20 cellular contexts compared by ENCODE assay signal in the genomic region with DNA sequence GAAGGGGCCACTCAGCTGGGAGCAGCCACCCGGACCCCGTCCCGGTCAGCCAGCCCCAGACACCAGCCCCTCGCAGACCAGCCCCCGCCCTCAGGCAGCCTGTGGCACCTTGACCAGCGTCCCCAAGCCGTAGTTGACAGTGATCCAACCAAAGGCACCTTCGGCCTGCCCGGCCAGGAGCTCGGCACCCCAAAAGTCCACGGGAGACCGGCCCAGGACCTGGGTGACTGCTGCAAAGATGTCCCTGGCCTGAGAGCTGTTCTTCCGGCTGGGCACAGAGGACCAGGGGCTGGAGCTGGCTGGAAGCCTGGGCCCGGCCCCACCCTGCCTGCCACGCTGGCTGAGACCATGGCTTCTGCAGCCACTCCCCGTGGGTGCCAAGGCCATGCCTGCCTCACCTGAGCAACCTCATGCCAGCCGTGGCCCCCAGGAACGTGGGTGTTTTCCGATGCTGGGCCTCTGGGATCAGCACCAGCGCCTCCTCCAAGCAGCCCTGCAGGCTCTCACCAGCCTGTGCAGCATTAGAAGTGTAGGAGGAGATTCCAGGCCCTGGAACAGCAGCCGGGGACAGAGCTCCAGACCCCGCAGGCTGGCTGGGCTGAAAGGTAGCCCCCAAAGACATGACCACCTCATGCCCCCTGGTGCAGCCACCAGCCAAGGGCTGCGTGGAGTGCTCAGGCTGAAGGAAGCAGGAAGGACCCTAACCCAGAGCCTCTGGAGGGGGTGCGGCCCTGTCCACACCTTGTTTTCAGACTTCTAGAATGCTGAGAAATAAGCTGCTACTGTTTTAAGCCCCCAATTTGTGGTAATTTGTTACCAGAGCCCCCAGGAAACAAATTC. TPM values are rescaled to one million over a fixed set of nuclear protein-coding genes. Genes with fewer than 3 reads are reported as not detected.
DNase-seq lines count a peak whose midpoint lies in the region; ATAC-seq and TF ChIP-seq lines count a peak whose summit lies in the region.
"Had no signal": no experiment of that assay in that cellular context is flagged by ENCODE, and none has a peak within 500 bp of the region (broad histone marks: within the 10 kb centered on the region; RNA-seq: fewer than 3 reads in every experiment).

No MANE protein-coding gene starts in this region.

- intact Hi-C loops in heart left ventricle (cut with DNase I) (no loop called here), heart right ventricle (cut with DNase I) (loop anchor here in 2 of 10 donors (5.0 to 10.0 kb wide), 2 partner anchors 85 to 88 kb away; no protein-coding TSS in a partner anchor), left ventricle myocardium superior (cut with micrococcal nuclease) (no loop called here)

- H3K27ac ChIP-seq in heart left ventricle (no peak overlapping the region), heart right ventricle (no peak overlapping the region)

- H3K27ac Mint-ChIP-seq in nephron progenitor cell: no peak overlapping the region
- H3K27ac Mint-ChIP-seq in activated CD8-positive, alpha-beta T cell treated with anti-CD3 and anti-CD28 coated beads, Interleukin-2, amount 10 ng/mL, durations not matched to agents 7 days and 5 days: no peak overlapping the region
- H3K27ac Mint-ChIP-seq: GM23338, type B pancreatic cell had no signal

- peaks cover 0 to 17% (median 5%) of the 10 kb centered on the region in 9 donors for H3K27me3 ChIP-seq in heart left ventricle
- peaks cover 0 to 18% (median 8%) of the 10 kb centered on the region in 7 donors for H3K27me3 ChIP-seq in heart right ventricle

- no peak for ATAC-seq in heart left ventricle
- ATAC-seq in heart right ventricle: no peak
- ATAC-seq in left ventricle myocardium superior: no peak
- no peak for ATAC-seq in activated CD8-positive, alpha-beta T cell treated with anti-CD3 and anti-CD28 coated beads, Interleukin-2, amount 10 ng/mL, durations not matched to agents 7 days and 5 days
- ATAC-seq: GM23338 had no signal

- H3K36me3 Mint-ChIP-seq in nephron progenitor cell (ENCODE audit: low read depth): no peaks in the 10 kb centered on the region
- no peaks in the 10 kb centered on the region for H3K36me3 Mint-ChIP-seq in activated CD8-positive, alpha-beta T cell treated with anti-CD3 and anti-CD28 coated beads, Interleukin-2, amount 10 ng/mL, durations not matched to agents 7 days and 5 days (ENCODE audit: low read depth)
- H3K36me3 Mint-ChIP-seq: type B pancreatic cell had no signal

- CTCF ChIA-PET in activated CD8-positive, alpha-beta T cell treated with anti-CD3 and anti-CD28 coated beads, Interleukin-2, amount 10 ng/mL, durations not matched to agents 7 days and 5 days (lab: Charles Lee): interaction anchor here (1.1 kb wide), 1 partner anchor 14 kb away, joined by 6 read pairs; the partner anchor contains the start of genes EXD3 and NOXA1

- H3K36me3 ChIP-seq in heart left ventricle: no peaks in the 10 kb centered on the region
- H3K36me3 ChIP-seq in heart right ventricle: no peaks in the 10 kb centered on the region

- H3K4me1 ChIP-seq in heart left ventricle (peaks cover 0 to 9% (median 3%) of the 10 kb centered on the region in 12 donors), heart right ventricle (peaks cover 0 to 13% (median 5%) of the 10 kb centered on the region in 9 donors)

- POLR2A ChIA-PET in activated CD8-positive, alpha-beta T cell treated with anti-CD3 and anti-CD28 coated beads, Interleukin-2, amount 10 ng/mL, durations not matched to agents 7 days and 5 days (lab: Charles Lee): no interaction called here

- WGBS in heart left ventricle, 4 donors: 81 to 86% (median 84%) methylated on average over 15 to 24 of the region's 24 CpGs
- 80 to 85% methylated on average over 24 of the region's 24 CpGs for WGBS in heart right ventricle, 2 donors

- TF ChIP-seq POLR2A in heart left ventricle (IDR thresholded peaks at IDR 0.05): no peak

- H3K4me3 Mint-ChIP-seq in nephron progenitor cell: no peak overlapping the region
- no peak overlapping the region for H3K4me3 Mint-ChIP-seq in activated CD8-positive, alpha-beta T cell treated with anti-CD3 and anti-CD28 coated beads, Interleukin-2, amount 10 ng/mL, durations not matched to agents 7 days and 5 days
- H3K4me3 Mint-ChIP-seq: GM23338, type B pancreatic cell had no signal

- DNase-seq in heart left ventricle (peak in 3 of 5 donors; percentile 23 to 38 (median 24)), heart right ventricle (no peak), left ventricle myocardium superior (peak; percentile 19), nephron progenitor cell (peak; percentile 2), NCI-H226 (no peak), SK-N-DZ (ENCODE audit: low spot score) (no peak), hypothalamus (lab: John Stamatoyannopoulos, UW) (no peak)
- DNase-seq in activated CD8-positive, alpha-beta T cell treated with anti-CD3 and anti-CD28 coated beads, Interleukin-2, amount 10 ng/mL, durations not matched to agents 7 days and 5 days: no peak
- DNase-seq: activated CD4-positive, alpha-beta T cell treated with anti-CD3 and anti-CD28 coated beads, Interleukin-2, amount 50 U/mL, for 4 hours; activated gamma-delta T cell treated with Interleukin-2 at 50 U/mL for 16 hours; amniotic stem cell; C1 segment of cervical spinal cord; MM.1S; NCI-H1436; NCI-H510A treated with DMSO at 0.1 percent for 48 hours; NK-92 treated with Interleukin-12 subunit alpha and Interleukin-12 subunit beta, amount 100 ng/mL, for 24 hours; stimulated activated CD4-positive, alpha-beta T cell treated with anti-CD3 and anti-CD28 coated beads, Interleukin-12 subunit alpha, Interleukin-12 subunit beta, amount 100 ng/mL, for 4 hours; T-helper 9 cell had no signal

- H3K9me3 Mint-ChIP-seq in nephron progenitor cell: no peaks in the 10 kb centered on the region
- H3K9me3 Mint-ChIP-seq in activated CD8-positive, alpha-beta T cell treated with anti-CD3 and anti-CD28 coated beads, Interleukin-2, amount 10 ng/mL, durations not matched to agents 7 days and 5 days (ENCODE audit: insufficient read depth): no peaks in the 10 kb centered on the region
- H3K9me3 Mint-ChIP-seq: GM23338, type B pancreatic cell had no signal

- peaks cover 3% of the 10 kb centered on the region for H3K4me1 Mint-ChIP-seq in nephron progenitor cell
- peaks cover 8% of the 10 kb centered on the region for H3K4me1 Mint-ChIP-seq in activated CD8-positive, alpha-beta T cell treated with anti-CD3 and anti-CD28 coated beads, Interleukin-2, amount 10 ng/mL, durations not matched to agents 7 days and 5 days (ENCODE audit: low read depth)

- H3K4me3 ChIP-seq in heart left ventricle (no peak overlapping the region), heart right ventricle (no peak overlapping the region)
- H3K4me3 ChIP-seq: GM23338 had no signal

- no peak for TF ChIP-seq CTCF in heart left ventricle (IDR thresholded peaks at IDR 0.05)
- TF ChIP-seq CTCF in heart right ventricle (IDR thresholded peaks at IDR 0.05): no peak
- TF ChIP-seq CTCF in nephron progenitor cell (IDR thresholded peaks at IDR 0.05): no peak

- H3K9me3 ChIP-seq in heart left ventricle (no peaks in the 10 kb centered on the region), heart right ventricle (peaks cover 0 to under 1% (median 0%) of the 10 kb centered on the region in 11 donors)

- peaks cover 7% of the 10 kb centered on the region for H3K27me3 Mint-ChIP-seq in nephron progenitor cell (ENCODE audit: low read depth, poor library complexity)
- H3K27me3 Mint-ChIP-seq in activated CD8-positive, alpha-beta T cell treated with anti-CD3 and anti-CD28 coated beads, Interleukin-2, amount 10 ng/mL, durations not matched to agents 7 days and 5 days (ENCODE audit: low read depth): peaks cover 2% of the 10 kb centered on the region

RNA-seq across cellular contexts. Expression of gene ENTPD8, which starts 4.2 kb away (rescaled TPM):
- not detected for total RNA-seq in heart left ventricle
- polyA plus RNA-seq in heart left ventricle: not detected
- not detected for total RNA-seq in heart right ventricle
- polyA plus RNA-seq in heart right ventricle: under 1 TPM; 0.03 to 0.15 TPM
- not detected for total RNA-seq in left ventricle myocardium superior
- 1.6 TPM in 1 of 2 replicates, not detected in the other for polyA plus RNA-seq in SK-N-DZ (2014; cell fraction: cytosol; rRNA removed)
- polyA plus RNA-seq in SK-N-DZ (2014; cell fraction: nucleus; rRNA removed): 0.67 and 0.70 TPM in 2 replicates
- not detected for total RNA-seq in activated CD8-positive, alpha-beta T cell treated with anti-CD3 and anti-CD28 coated beads, Interleukin-2, amount 10 ng/mL, durations not matched to agents 7 days and 5 days

RNA-seq across cellular contexts. Expression of gene NOXA1, which starts 13.8 kb away (rescaled TPM):
- total RNA-seq in heart left ventricle (1 to 10 TPM in 8 of 9 donors, under 1 TPM in 1; 0.81 to 5.5 (median 2.7) TPM), heart right ventricle (1 to 10 TPM; 2.5 to 5.3 (median 3.0) TPM), left ventricle myocardium superior (1.9 TPM)
- polyA plus RNA-seq in heart left ventricle (1 to 10 TPM in 1 of 2 donors, under 1 TPM in 1; 0.44 to 4.1 TPM), heart right ventricle (10 to 100 TPM in 1 of 2 donors, under 1 TPM in 1; 0.62 to 10.6 TPM)
- 0.05 TPM in 1 of 2 replicates, not detected in the other for polyA plus RNA-seq in SK-N-DZ (2014; cell fraction: cytosol; rRNA removed)
- 0.95 and 1.3 TPM in 2 replicates for polyA plus RNA-seq in SK-N-DZ (2014; cell fraction: nucleus; rRNA removed)
- under 1 TPM; 0.52 to 0.58 TPM for total RNA-seq in activated CD8-positive, alpha-beta T cell treated with anti-CD3 and anti-CD28 coated beads, Interleukin-2, amount 10 ng/mL, durations not matched to agents 7 days and 5 days

RNA-seq across cellular contexts. Expression of gene EXD3, which starts 14.0 kb away (rescaled TPM):
- 10 to 100 TPM in 2 of 9 donors, 1 to 10 TPM in 7; 4.1 to 12.9 (median 8.6) TPM for total RNA-seq in heart left ventricle
- 10 to 100 TPM in 1 of 2 donors, 1 to 10 TPM in 1; 5.6 to 15.2 TPM for polyA plus RNA-seq in heart left ventricle
- 10 to 100 TPM in 3 of 10 donors, 1 to 10 TPM in 7; 7.8 to 14.0 (median 9.2) TPM for total RNA-seq in heart right ventricle
- 10 to 100 TPM in 1 of 2 donors, 1 to 10 TPM in 1; 5.8 to 33.0 TPM for polyA plus RNA-seq in heart right ventricle
- 8.3 TPM for total RNA-seq in left ventricle myocardium superior
- 6.3 and 12.0 TPM in 2 replicates for polyA plus RNA-seq in SK-N-DZ (2014; cell fraction: cytosol; rRNA removed)
- 51.9 and 63.3 TPM in 2 replicates for polyA plus RNA-seq in SK-N-DZ (2014; cell fraction: nucleus; rRNA removed)
- total RNA-seq in activated CD8-positive, alpha-beta T cell treated with anti-CD3 and anti-CD28 coated beads, Interleukin-2, amount 10 ng/mL, durations not matched to agents 7 days and 5 days: 10 to 100 TPM in 1 of 2 experiments, 1 to 10 TPM in 1; 10.0 to 10.9 TPM

RNA-seq across cellular contexts. Expression of gene NSMF, which starts 22.2 kb away (rescaled TPM):
- total RNA-seq in heart left ventricle (10 to 100 TPM in 8 of 9 donors, 1 to 10 TPM in 1; 7.5 to 21.0 (median 12.6) TPM), heart right ventricle (10 to 100 TPM in 4 of 10 donors, 1 to 10 TPM in 6; 5.3 to 17.0 (median 9.0) TPM), left ventricle myocardium superior (10.2 TPM)
- polyA plus RNA-seq in heart left ventricle (10 to 100 TPM; 17.3 to 22.1 TPM), heart right ventricle (10 to 100 TPM; 18.3 to 29.3 TPM)
- 70.9 and 72.1 TPM in 2 replicates for polyA plus RNA-seq in SK-N-DZ (2014; cell fraction: cytosol; rRNA removed)
- 252 and 303 TPM in 2 replicates for polyA plus RNA-seq in SK-N-DZ (2014; cell fraction: nucleus; rRNA removed)
- 10 to 100 TPM; 55.0 to 59.0 TPM for total RNA-seq in activated CD8-positive, alpha-beta T cell treated with anti-CD3 and anti-CD28 coated beads, Interleukin-2, amount 10 ng/mL, durations not matched to agents 7 days and 5 days

Comparison
In these comparisons a context has a peak if more than half of its experiments do, and no peak if none do; other contexts are left out.
1. DNase-seq: peak in heart left ventricle (3 of 5), left ventricle myocardium superior (single experiment) and nephron progenitor cell (single experiment); none in heart right ventricle (0 of 2), NCI-H226 (single experiment), SK-N-DZ (single experiment), hypothalamus (0 of 51) and activated CD8-positive, alpha-beta T cell treated with anti-CD3 and anti-CD28 coated beads, Interleukin-2, amount 10 ng/mL, durations not matched to agents 7 days and 5 days (single experiment).